27 cellular contexts compared by ENCODE assay signal in genomic region chr7:114472896-114473512, GRCh38.
"Had no signal": no experiment of that assay in that cellular context is flagged by ENCODE, and none has a peak within 500 bp of the region (broad histone marks: within the 10 kb centered on the region; RNA-seq: fewer than 3 reads in every experiment).

No MANE protein-coding gene starts in this region.

- H3K4me1 Mint-ChIP-seq: mesothelial cell of epicardium, naive B cell had no signal

- H3K36me3 Mint-ChIP-seq: naive B cell had no signal

- H3K36me3 ChIP-seq: esophagus squamous epithelium, heart right ventricle, left lung, lower lobe of right lung had no signal

- H3K4me3 Mint-ChIP-seq: mesothelial cell of epicardium, naive B cell had no signal

- H3K27me3 ChIP-seq: esophagus squamous epithelium, heart right ventricle, left lung had no signal

- ATAC-seq: esophagus mucosa, heart right ventricle, left cardiac atrium, left lung, left ventricle myocardium superior, lower lobe of right lung, mucosa of descending colon had no signal

- H3K4me3 ChIP-seq: coronary artery, dorsolateral prefrontal cortex, esophagus squamous epithelium, heart right ventricle, left lung, lower lobe of right lung, mucosa of descending colon had no signal

- H3K27ac Mint-ChIP-seq: mesothelial cell of epicardium, naive B cell had no signal

- H3K27me3 Mint-ChIP-seq: naive B cell had no signal

- H3K9me3 ChIP-seq: esophagus squamous epithelium, lower lobe of right lung, mucosa of descending colon had no signal

- DNase-seq: dermis blood vessel endothelial cell; dorsolateral prefrontal cortex; effector CD4-positive, alpha-beta T cell; effector memory CD4-positive, alpha-beta T cell; erythroblast; esophagus squamous epithelium; foreskin fibroblast; glutamatergic neuron; head of caudate nucleus; heart right ventricle; hippocampal formation; left cardiac atrium; left lung; left ventricle myocardium superior; lower lobe of right lung; mesenchymal stem cell; mucosa of descending colon; naive B cell had no signal

- FAIRE-seq: colon, endothelial cell of umbilical vein, frontal cortex, islet of Langerhans, keratinocyte had no signal

- H3K27ac ChIP-seq: coronary artery, dorsolateral prefrontal cortex, epithelial cell of prostate, esophagus squamous epithelium, heart right ventricle, left lung, lower lobe of right lung had no signal

- H3K4me1 ChIP-seq: heart right ventricle, left lung, lower lobe of right lung had no signal
